1 cellular context compared by ENCODE assay signal in the genomic region with DNA sequence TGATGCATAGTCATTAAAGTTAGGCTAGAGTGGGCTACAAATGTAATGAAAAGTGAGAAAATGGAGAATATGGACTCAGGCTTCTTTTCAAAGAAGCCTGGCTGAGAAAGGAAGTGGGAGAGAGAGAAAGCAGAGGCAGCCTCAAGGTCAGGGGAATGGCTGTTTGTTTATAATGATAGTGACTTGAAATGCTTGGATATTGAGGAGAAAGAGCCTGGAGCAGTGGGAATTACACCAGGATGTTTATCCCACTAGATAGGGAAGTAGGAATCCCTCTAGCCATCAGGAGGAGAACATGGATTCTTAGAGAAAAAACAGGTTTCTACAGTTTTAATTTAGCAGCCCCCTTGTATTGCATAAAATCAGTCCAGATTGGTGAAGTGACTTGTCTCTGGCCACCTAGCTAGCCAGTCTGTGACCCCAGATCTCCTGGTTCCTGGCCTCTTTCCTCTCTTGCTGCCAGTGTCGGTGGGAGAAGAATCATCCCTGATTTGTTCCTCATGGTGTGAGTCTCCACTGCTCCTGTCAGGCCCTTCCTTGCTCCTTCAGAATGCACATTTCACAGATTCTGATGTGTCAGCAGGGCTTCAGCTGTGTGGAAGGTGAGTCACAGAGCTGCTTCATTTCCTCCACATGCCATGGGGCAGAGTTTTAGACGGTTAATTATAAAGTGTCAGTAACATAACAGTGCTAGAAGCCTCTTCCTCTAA.
TF ChIP-seq lines count a peak whose summit lies in the region.

No MANE protein-coding gene starts in this region.

TF ChIP-seq in WTC11, 78 proteins besides CTCF, POLR2A, EP300 and RAD21 (continued from another document):
- TF ChIP-seq, protein P1, sequence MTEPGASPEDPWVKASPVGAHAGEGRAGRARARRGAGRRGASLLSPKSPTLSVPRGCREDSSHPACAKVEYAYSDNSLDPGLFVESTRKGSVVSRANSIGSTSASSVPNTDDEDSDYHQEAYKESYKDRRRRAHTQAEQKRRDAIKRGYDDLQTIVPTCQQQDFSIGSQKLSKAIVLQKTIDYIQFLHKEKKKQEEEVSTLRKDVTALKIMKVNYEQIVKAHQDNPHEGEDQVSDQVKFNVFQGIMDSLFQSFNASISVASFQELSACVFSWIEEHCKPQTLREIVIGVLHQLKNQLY (CRISPR knock-in tag; IDR thresholded peaks at IDR 0.05) = no peak
TF ChIP-seq in WTC11: peak in this region for 0.
